In the genomic region with DNA sequence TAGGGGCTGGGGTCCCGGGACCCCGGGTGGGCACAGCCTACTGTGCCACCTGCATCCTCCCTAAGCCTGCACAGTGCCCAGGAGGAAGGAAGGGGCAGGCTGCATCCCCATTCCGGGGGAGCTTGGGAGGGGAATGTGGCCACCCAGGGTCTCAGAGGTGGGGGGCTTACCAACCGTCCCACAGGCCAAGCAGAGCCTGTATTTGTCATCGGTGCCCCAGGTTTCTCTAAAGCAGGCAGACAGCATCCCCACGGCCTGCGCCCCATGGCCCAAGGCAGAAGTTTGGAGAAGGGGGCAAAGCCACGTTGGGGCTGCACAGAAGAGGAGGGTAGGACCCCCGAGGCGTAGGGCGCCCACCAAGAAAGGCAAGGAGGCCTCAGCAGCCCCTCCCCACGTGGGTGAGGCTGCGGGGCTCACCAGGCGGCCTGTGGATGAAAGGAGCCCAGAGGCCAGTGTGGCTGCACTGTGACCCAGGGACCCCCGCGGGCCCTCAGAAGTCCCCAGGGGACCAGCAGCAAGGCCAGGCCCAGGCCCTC, we compare ENCODE assay signal across 9 cellular contexts. TPM values are rescaled to one million over a fixed set of nuclear protein-coding genes. Genes with fewer than 3 reads are reported as not detected.
DNase-seq lines count a peak whose midpoint lies in the region; ATAC-seq and TF ChIP-seq lines count a peak whose summit lies in the region.
"Had no signal": no experiment of that assay in that cellular context is flagged by ENCODE, and none has a peak within 500 bp of the region (broad histone marks: within the 10 kb centered on the region; RNA-seq: fewer than 3 reads in every experiment).

No MANE protein-coding gene starts in this region.

- no peaks in the 10 kb centered on the region for H3K9me3 ChIP-seq in right atrium auricular region

- peaks cover 8% of the 10 kb centered on the region for H3K27me3 Mint-ChIP-seq in nephron progenitor cell (ENCODE audit: low read depth, poor library complexity)

- peak overlapping the region; percentile 71 to 83 for H3K4me3 ChIP-seq in right atrium auricular region

- peaks cover 0 to 61% of the 10 kb centered on the region in 2 donors for H3K4me1 ChIP-seq in right atrium auricular region

- H3K27ac Mint-ChIP-seq in nephron progenitor cell = peak overlapping the region; percentile 32

- H3K36me3 Mint-ChIP-seq in nephron progenitor cell (ENCODE audit: low read depth) = no peaks in the 10 kb centered on the region

- peak overlapping the region; percentile 74 for H3K4me3 Mint-ChIP-seq in nephron progenitor cell

- DNase-seq in right atrium auricular region (ENCODE audit: low spot score) (no peak), cardiac septum (ENCODE audit: low spot score) (no peak), nephron progenitor cell (no peak), omental fat pad (ENCODE audit: low spot score) (no peak), NCI-H1417 treated with DMSO at 0.1 percent for 48 hours (lab: John Stamatoyannopoulos, UW) (no peak), NCI-H146 treated with DMSO at 0.1 percent for 48 hours (lab: John Stamatoyannopoulos, UW; ENCODE audit: unreplicated experiment) (no peak)
- DNase-seq: DMS153 had no signal

- intact Hi-C loops in cardiac septum (cut with DNase I) = no loop called here

- H3K27ac ChIP-seq in right atrium auricular region = peak overlapping the region; percentile 88 to 97
- peak overlapping the region; percentile 77 for H3K27ac ChIP-seq in cingulate gyrus (ENCODE audit: low read depth, low read length)

- ATAC-seq in omental fat pad (ENCODE audit: low FRiP score) (no peak), GM18498 (IDR thresholded peaks at IDR 0.05; ENCODE audit: unreplicated experiment) (no peak)

- peaks cover 62% of the 10 kb centered on the region for H3K4me1 Mint-ChIP-seq in nephron progenitor cell

- TF ChIP-seq CTCF in right atrium auricular region (IDR thresholded peaks at IDR 0.05) = no peak
- no peak for TF ChIP-seq CTCF in nephron progenitor cell (IDR thresholded peaks at IDR 0.05)
- no peak for TF ChIP-seq CTCF in omental fat pad (IDR thresholded peaks at IDR 0.05)

- no peaks in the 10 kb centered on the region for H3K27me3 ChIP-seq in right atrium auricular region

- no peaks in the 10 kb centered on the region for H3K36me3 ChIP-seq in right atrium auricular region

- H3K9me3 Mint-ChIP-seq in nephron progenitor cell = peaks cover 4% of the 10 kb centered on the region

RNA-seq across cellular contexts. Expression of gene GPSM1, which starts 0.5 kb away (rescaled TPM):
- 10 to 100 TPM; 39.4 to 44.5 TPM for total RNA-seq in right atrium auricular region
- 35.1 TPM for total RNA-seq in cardiac septum
- total RNA-seq in omental fat pad = 10 to 100 TPM in 1 of 4 donors, 1 to 10 TPM in 3; 5.0 to 20.5 (median 7.3) TPM

RNA-seq across cellular contexts. Expression of gene CCDC187, which starts 23.0 kb away (rescaled TPM):
- total RNA-seq in right atrium auricular region = not detected
- 0.03 TPM for total RNA-seq in cardiac septum
- not detected for total RNA-seq in omental fat pad

RNA-seq across cellular contexts. Expression of gene DNLZ, which starts 36.7 kb away (rescaled TPM):
- total RNA-seq in right atrium auricular region = 10 to 100 TPM; 15.4 to 36.6 TPM
- total RNA-seq in cardiac septum = 34.1 TPM
- 10 to 100 TPM; 16.5 to 36.7 (median 19.8) TPM for total RNA-seq in omental fat pad

RNA-seq across cellular contexts. Expression of gene CARD9, which starts 46.6 kb away (rescaled TPM):
- total RNA-seq in right atrium auricular region = 1 to 10 TPM in 1 of 2 donors, under 1 TPM in 1; 0.15 to 1.1 TPM
- total RNA-seq in cardiac septum = 0.70 TPM
- 1 to 10 TPM; 2.5 to 6.9 (median 4.9) TPM for total RNA-seq in omental fat pad
